Comparison of ENCODE assay signal across 1 cellular context in the genomic region with DNA sequence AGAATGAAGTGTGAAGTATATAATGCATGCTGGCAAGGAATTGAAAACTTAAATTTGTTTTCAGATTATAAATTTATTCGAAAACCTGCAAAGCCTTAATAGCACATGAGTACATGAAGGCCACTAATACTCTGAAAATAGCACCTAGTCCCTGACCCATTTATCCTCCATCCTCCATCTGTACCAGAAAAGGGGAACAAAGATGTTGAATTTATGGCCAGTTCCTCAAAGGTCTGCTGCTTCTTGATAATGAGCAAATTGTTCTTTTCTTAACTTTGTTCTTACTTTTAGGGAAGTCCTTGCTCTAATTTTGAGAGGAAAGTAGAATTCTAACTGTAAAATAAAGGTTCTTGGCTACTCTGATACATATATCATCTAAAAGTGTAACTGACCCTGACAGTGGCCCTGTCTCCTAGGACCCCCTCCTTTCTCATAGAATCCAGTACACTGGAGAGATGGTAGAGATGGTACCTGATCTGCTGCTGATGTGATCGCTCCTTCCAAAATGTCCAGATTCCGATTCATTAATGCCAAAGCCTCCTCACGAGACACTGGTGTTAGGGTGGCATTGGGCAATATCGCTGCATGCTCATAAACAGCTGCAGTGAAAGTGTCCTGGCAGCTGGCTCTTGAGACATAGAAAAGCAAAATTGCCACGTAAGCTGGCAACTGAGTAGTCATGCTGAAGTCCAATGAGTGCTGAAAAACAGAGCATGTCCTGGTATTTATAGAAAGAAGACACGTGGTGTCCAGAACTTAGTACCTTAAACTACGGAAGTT.
TF ChIP-seq lines count a peak whose summit lies in the region.

A gene with protein sequence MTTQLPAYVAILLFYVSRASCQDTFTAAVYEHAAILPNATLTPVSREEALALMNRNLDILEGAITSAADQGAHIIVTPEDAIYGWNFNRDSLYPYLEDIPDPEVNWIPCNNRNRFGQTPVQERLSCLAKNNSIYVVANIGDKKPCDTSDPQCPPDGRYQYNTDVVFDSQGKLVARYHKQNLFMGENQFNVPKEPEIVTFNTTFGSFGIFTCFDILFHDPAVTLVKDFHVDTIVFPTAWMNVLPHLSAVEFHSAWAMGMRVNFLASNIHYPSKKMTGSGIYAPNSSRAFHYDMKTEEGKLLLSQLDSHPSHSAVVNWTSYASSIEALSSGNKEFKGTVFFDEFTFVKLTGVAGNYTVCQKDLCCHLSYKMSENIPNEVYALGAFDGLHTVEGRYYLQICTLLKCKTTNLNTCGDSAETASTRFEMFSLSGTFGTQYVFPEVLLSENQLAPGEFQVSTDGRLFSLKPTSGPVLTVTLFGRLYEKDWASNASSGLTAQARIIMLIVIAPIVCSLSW (minus strand): TSS at position 701 of the 780 bp plus-strand sequence. CDS start 20 bp downstream, at position 681.

TF ChIP-seq in SK-N-SH, 30 proteins besides CTCF, POLR2A, EP300 and RAD21 (continued from another document):
- TF ChIP-seq, protein P1, sequence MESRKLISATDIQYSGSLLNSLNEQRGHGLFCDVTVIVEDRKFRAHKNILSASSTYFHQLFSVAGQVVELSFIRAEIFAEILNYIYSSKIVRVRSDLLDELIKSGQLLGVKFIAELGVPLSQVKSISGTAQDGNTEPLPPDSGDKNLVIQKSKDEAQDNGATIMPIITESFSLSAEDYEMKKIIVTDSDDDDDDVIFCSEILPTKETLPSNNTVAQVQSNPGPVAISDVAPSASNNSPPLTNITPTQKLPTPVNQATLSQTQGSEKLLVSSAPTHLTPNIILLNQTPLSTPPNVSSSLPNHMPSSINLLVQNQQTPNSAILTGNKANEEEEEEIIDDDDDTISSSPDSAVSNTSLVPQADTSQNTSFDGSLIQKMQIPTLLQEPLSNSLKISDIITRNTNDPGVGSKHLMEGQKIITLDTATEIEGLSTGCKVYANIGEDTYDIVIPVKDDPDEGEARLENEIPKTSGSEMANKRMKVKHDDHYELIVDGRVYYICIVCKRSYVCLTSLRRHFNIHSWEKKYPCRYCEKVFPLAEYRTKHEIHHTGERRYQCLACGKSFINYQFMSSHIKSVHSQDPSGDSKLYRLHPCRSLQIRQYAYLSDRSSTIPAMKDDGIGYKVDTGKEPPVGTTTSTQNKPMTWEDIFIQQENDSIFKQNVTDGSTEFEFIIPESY (IDR thresholded peaks at IDR 0.05; ENCODE audit: borderline replicate concordance, low read depth), result no peak
